ENCODE assay signal across 33 cellular contexts in the genomic region with DNA sequence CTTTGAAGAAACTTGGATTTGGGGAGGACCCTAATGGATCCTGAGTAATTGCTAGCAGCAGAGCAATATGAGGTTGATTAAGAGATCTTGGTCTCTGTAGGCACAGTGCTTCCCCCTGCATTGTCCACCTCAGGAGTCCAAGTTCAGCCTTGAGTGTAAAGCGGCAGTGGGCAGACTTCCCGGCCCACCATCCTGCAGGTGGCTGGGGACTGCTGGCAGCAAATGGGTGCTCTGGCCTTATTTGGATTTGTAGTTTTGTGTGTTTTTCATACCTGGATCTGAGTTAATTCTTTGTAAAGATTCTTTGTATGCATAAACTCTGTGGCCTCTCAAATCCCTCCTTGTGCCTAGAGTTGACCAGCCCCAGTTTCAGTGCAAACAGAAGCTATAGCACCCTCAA. TPM values are rescaled to one million over a fixed set of nuclear protein-coding genes. Genes with fewer than 3 reads are reported as not detected.
"Had no signal": no experiment of that assay in that cellular context is flagged by ENCODE, and none has a peak within 500 bp of the region (broad histone marks: within the 10 kb centered on the region; RNA-seq: fewer than 3 reads in every experiment).

No MANE protein-coding gene starts in this region.

- H3K9ac ChIP-seq: parathyroid adenoma had no signal

- H3K9me3 ChIP-seq: left lung, lower lobe of right lung, psoas muscle, right atrium auricular region, right lobe of liver, tibial nerve, uterus had no signal

- H3K4me1 ChIP-seq: parathyroid adenoma had no signal

- H3K36me3 ChIP-seq: left lung, lower lobe of right lung, right atrium auricular region, right lobe of liver, tibial nerve, uterus had no signal

- ATAC-seq: left colon; left lung; lower lobe of right lung; naive thymus-derived CD8-positive, alpha-beta T cell; psoas muscle; right lobe of liver; stimulated activated memory B cell treated with anti-CD40 and anti-IgM and Interleukin-4, amounts not matched to agents 10 μg/mL and 1 μg/mL and 100 μg/mL, for 72 hours; stimulated activated naive CD8-positive, alpha-beta T cell treated with anti-CD3 and anti-CD28 coated beads, Interleukin-15, amount 100 ng/mL, for 72 hours had no signal

- DNase-seq: hippocampal formation; immature natural killer cell; kidney; left colon; left lung; lower lobe of right lung; mammary epithelial cell; mesenchymal stem cell; naive thymus-derived CD8-positive, alpha-beta T cell; nucleus accumbens; psoas muscle; right lobe of liver; stimulated activated CD4-positive, alpha-beta T cell treated with anti-CD3 and anti-CD28 coated beads, Interleukin-1b, Interleukin-23, amount 100 ng/mL, for 48 hours; stimulated activated CD4-positive, alpha-beta T cell treated with anti-CD3 and anti-CD28 coated beads, Interleukin-2, amount 100 ng/mL, for 48 hours; stimulated activated CD4-positive, alpha-beta T cell treated with anti-CD3 and anti-CD28 coated beads, Interleukin-4, amount 100 ng/mL, for 4 hours; stimulated activated CD8-positive, alpha-beta memory T cell treated with anti-CD3 and anti-CD28 coated beads, Interleukin-4, amount 100 ng/mL, for 48 hours; stimulated activated naive CD4-positive, alpha-beta T cell treated with Interleukin-2 at 50 U/mL for 16 hours; stimulated activated naive CD8-positive, alpha-beta T cell treated with anti-CD3 and anti-CD28 coated beads, Interleukin-15, amount 100 ng/mL, for 72 hours; uterus had no signal

- H3K4me2 ChIP-seq: smooth muscle cell had no signal

- H3K4me3 ChIP-seq: left lung, lower lobe of right lung, psoas muscle, right atrium auricular region, right lobe of liver, smooth muscle cell, tibial nerve, uterus had no signal

- H3K79me2 ChIP-seq: parathyroid adenoma had no signal

- H3K27ac ChIP-seq: left lung, lower lobe of right lung, parathyroid adenoma, psoas muscle, right atrium auricular region, right lobe of liver, tibial nerve, uterus had no signal

- H2AFZ ChIP-seq: parathyroid adenoma had no signal

RNA-seq across cellular contexts. Expression of gene BARHL2, which starts 7.6 kb away (rescaled TPM):
- total RNA-seq: kidney; left colon; left lung; liver; lower lobe of right lung; mammary epithelial cell; mucosa of gallbladder; naive thymus-derived CD8-positive, alpha-beta T cell; neural crest cell; osteocyte; posterior vena cava; psoas muscle; right atrium auricular region; right lobe of liver; skeletal muscle tissue; smooth muscle cell; temporal lobe; tibial nerve; ureter; uterus had no signal
- polyA plus RNA-seq: immature natural killer cell; liver; mammary epithelial cell; naive thymus-derived CD8-positive, alpha-beta T cell; psoas muscle; smooth muscle cell; thymus had no signal
